In genomic region chr18:58934356-58934755, GRCh38 we compare ENCODE assay signal across 20 cellular contexts.
"Had no signal": no experiment of that assay in that cellular context is flagged by ENCODE, and none has a peak within 500 bp of the region (broad histone marks: within the 10 kb centered on the region; RNA-seq: fewer than 3 reads in every experiment).

No MANE protein-coding gene starts in this region.

- H3K27me3 ChIP-seq: ascending aorta, gastrocnemius medialis, heart left ventricle, neural progenitor cell, sigmoid colon, stomach, testis, upper lobe of right lung had no signal

- H2AFZ ChIP-seq: neural progenitor cell had no signal

- H3K4me1 Mint-ChIP-seq: activated naive CD4-positive, alpha-beta T cell treated with anti-CD3 and anti-CD28 coated beads, Interleukin-2, amount 50 U/mL, for 24 hours; stimulated activated effector memory CD8-positive, alpha-beta T cell treated with anti-CD3 and anti-CD28 coated beads, Interleukin-12 subunit alpha, Interleukin-12 subunit beta, amount 100 ng/mL, for 72 hours had no signal

- H3K27ac ChIP-seq: ascending aorta, gastrocnemius medialis, heart left ventricle, left ventricle myocardium inferior, neural progenitor cell, sigmoid colon, stomach, testis, upper lobe of right lung had no signal

- DNase-seq: activated CD4-positive, alpha-beta T cell treated with anti-CD3 and anti-CD28 coated beads for 1 hour; activated CD4-positive, alpha-beta T cell treated with anti-CD3 and anti-CD28 coated beads, Interleukin-2, amount 50 U/mL, for 4 hours; activated gamma-delta T cell; cerebellar nuclear complex; cortex of kidney; gastrocnemius medialis; heart left ventricle; kidney glomerular epithelial cell; left ventricle myocardium inferior; sigmoid colon; stimulated activated CD4-positive, alpha-beta T cell treated with anti-CD3 and anti-CD28 coated beads, Interleukin-4, amount 100 ng/mL, for 24 hours; stomach; T1000; testis; upper lobe of right lung had no signal

- H3K4me3 Mint-ChIP-seq: activated naive CD4-positive, alpha-beta T cell treated with anti-CD3 and anti-CD28 coated beads, Interleukin-2, amount 50 U/mL, for 24 hours; neural progenitor cell; stimulated activated effector memory CD8-positive, alpha-beta T cell treated with anti-CD3 and anti-CD28 coated beads, Interleukin-12 subunit alpha, Interleukin-12 subunit beta, amount 100 ng/mL, for 72 hours had no signal

- H3K9ac ChIP-seq: neural progenitor cell had no signal

- H3K4me2 ChIP-seq: neural progenitor cell had no signal

- H3K9me3 ChIP-seq: ascending aorta, gastrocnemius medialis, heart left ventricle, left ventricle myocardium inferior, sigmoid colon, stomach, testis, upper lobe of right lung had no signal

- H3K4me3 ChIP-seq: ascending aorta, gastrocnemius medialis, heart left ventricle, left ventricle myocardium inferior, neural progenitor cell, sigmoid colon, stomach, testis, upper lobe of right lung had no signal

- H3K27ac Mint-ChIP-seq: activated naive CD4-positive, alpha-beta T cell treated with anti-CD3 and anti-CD28 coated beads, Interleukin-2, amount 50 U/mL, for 24 hours; neural progenitor cell; stimulated activated effector memory CD8-positive, alpha-beta T cell treated with anti-CD3 and anti-CD28 coated beads, Interleukin-12 subunit alpha, Interleukin-12 subunit beta, amount 100 ng/mL, for 72 hours had no signal

- H3K36me3 Mint-ChIP-seq: activated naive CD4-positive, alpha-beta T cell treated with anti-CD3 and anti-CD28 coated beads, Interleukin-2, amount 50 U/mL, for 24 hours; stimulated activated effector memory CD8-positive, alpha-beta T cell treated with anti-CD3 and anti-CD28 coated beads, Interleukin-12 subunit alpha, Interleukin-12 subunit beta, amount 100 ng/mL, for 72 hours had no signal

- H3K4me1 ChIP-seq: testis had no signal

- H3K9me3 Mint-ChIP-seq: activated naive CD4-positive, alpha-beta T cell treated with anti-CD3 and anti-CD28 coated beads, Interleukin-2, amount 50 U/mL, for 24 hours; stimulated activated effector memory CD8-positive, alpha-beta T cell treated with anti-CD3 and anti-CD28 coated beads, Interleukin-12 subunit alpha, Interleukin-12 subunit beta, amount 100 ng/mL, for 72 hours had no signal

- ATAC-seq: esophagus mucosa; gastrocnemius medialis; heart left ventricle; stimulated activated effector memory CD8-positive, alpha-beta T cell treated with anti-CD3 and anti-CD28 coated beads, Interleukin-12 subunit alpha, Interleukin-12 subunit beta, amount 100 ng/mL, for 72 hours; upper lobe of right lung had no signal
